ENCODE assay signal across 11 cellular contexts in the genomic region with DNA sequence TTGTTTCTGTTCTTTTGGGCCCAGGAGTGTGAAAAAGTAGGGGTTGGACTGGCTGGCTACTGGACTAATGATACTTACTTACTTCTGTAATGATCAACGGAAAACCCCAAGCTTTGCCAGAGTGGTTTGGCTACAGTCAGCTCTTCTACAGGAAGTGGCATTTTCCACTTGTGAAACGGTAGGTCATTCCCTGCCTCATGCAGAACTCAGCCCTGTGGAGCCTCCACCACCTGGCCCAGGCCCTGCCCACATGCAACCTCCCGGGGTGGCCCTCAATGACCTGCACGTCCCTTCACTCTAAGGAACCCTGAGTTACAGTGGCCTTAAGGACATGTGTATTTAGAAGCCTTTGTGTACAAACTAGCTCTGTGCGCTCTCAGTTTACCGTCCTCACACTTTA.
DNase-seq lines count a peak whose midpoint lies in the region; ATAC-seq and TF ChIP-seq lines count a peak whose summit lies in the region.
"Had no signal": no experiment of that assay in that cellular context is flagged by ENCODE, and none has a peak within 500 bp of the region (broad histone marks: within the 10 kb centered on the region; RNA-seq: fewer than 3 reads in every experiment).

No MANE protein-coding gene starts in this region.

- H4K5ac ChIP-seq in H9 (ENCODE audit: insufficient read length, low read depth, low read length) = no peak overlapping the region

- H3K14ac ChIP-seq in H9 (ENCODE audit: insufficient read depth, low read length) = no peak overlapping the region

- H3K23ac ChIP-seq in H9 (ENCODE audit: insufficient read length, low read depth, low read length) = no peak overlapping the region

- H3K4me2 ChIP-seq in H9 (ENCODE audit: insufficient read depth, insufficient read length, low read length) = no peak overlapping the region

- H3K27ac Mint-ChIP-seq in CD14-positive monocyte (peak overlapping the region; percentile 27 to 82 (median 70)), H9 (peak overlapping the region in 1 of 3 experiments; percentile 46; a peak in 1 of 7 replicates)
- H3K27ac Mint-ChIP-seq in naive thymus-derived CD4-positive, alpha-beta T cell = peak overlapping the region in 6 of 9 donors; percentile 4 to 59 (median 34)

- H3K79me1 ChIP-seq in H9 (ENCODE audit: insufficient read depth, low read depth, low read length, poor library complexity, severe bottlenecking) = no peaks in the 10 kb centered on the region

- no peaks in the 10 kb centered on the region for H4K20me1 ChIP-seq in H9 (ENCODE audit: control insufficient read depth, insufficient read depth, insufficient read length)

- no peak overlapping the region for H3K56ac ChIP-seq in H9 (ENCODE audit: insufficient read length, low read depth, low read length)

- H3K4me1 Mint-ChIP-seq in CD14-positive monocyte = peaks cover 13% of the 10 kb centered on the region
- H3K4me1 Mint-ChIP-seq in H9 = peaks cover 0 to 14% of the 10 kb centered on the region in 2 experiments; a peak in 2 of 4 replicates
- H3K4me1 Mint-ChIP-seq in naive thymus-derived CD4-positive, alpha-beta T cell = peaks cover 11 to 33% (median 18%) of the 10 kb centered on the region in 7 donors

- no peak overlapping the region for H4K91ac ChIP-seq in H9 (ENCODE audit: insufficient read length, low read depth, low read length)

- POLR2A ChIA-PET in naive thymus-derived CD4-positive, alpha-beta T cell (lab: Charles Lee) = no interaction called here

- H3K36me3 Mint-ChIP-seq in CD14-positive monocyte = peaks cover 83 to 90% of the 10 kb centered on the region in 2 donors
- peaks cover 76 to 98% (median 91%) of the 10 kb centered on the region in 3 experiments for H3K36me3 Mint-ChIP-seq in H9 (ENCODE audit: insufficient read depth in 1 of 3, low read depth in 3 of 3)
- peaks cover 33 to 86% (median 61%) of the 10 kb centered on the region in 5 donors for H3K36me3 Mint-ChIP-seq in naive thymus-derived CD4-positive, alpha-beta T cell

- H3K18ac ChIP-seq in H9 (ENCODE audit: insufficient read length, low read depth, low read length) = no peak overlapping the region

- intact Hi-C loops in CD14-positive monocyte (cut with micrococcal nuclease) = no loop called here
- intact Hi-C loops in naive thymus-derived CD4-positive, alpha-beta T cell (cut with micrococcal nuclease) = no loop called here

- H2BK20ac ChIP-seq in H9 (ENCODE audit: low read depth, low read length, poor library complexity, severe bottlenecking) = no peak overlapping the region

- ATAC-seq in naive thymus-derived CD4-positive, alpha-beta T cell = peak; percentile 36
- no peak for ATAC-seq in HG03135 (IDR thresholded peaks at IDR 0.05; ENCODE audit: unreplicated experiment)

- H3K4me1 ChIP-seq in H9 (ENCODE audit: insufficient read depth, low read length) = no peaks in the 10 kb centered on the region
- H3K4me1 ChIP-seq in naive thymus-derived CD4-positive, alpha-beta T cell (ENCODE audit: control insufficient read depth in 2 of 2, insufficient read depth in 2 of 2, low read length in 2 of 2) = no peaks in the 10 kb centered on the region
- no peaks in the 10 kb centered on the region for H3K4me1 ChIP-seq in Peyer's patch
- H3K4me1 ChIP-seq: tibial artery had no signal

- H2AFZ ChIP-seq in H9 (ENCODE audit: low read length) = no peak overlapping the region

- H3K4me3 Mint-ChIP-seq in CD14-positive monocyte = no peak overlapping the region
- H3K4me3 Mint-ChIP-seq in H9 = no peak overlapping the region
- no peak overlapping the region for H3K4me3 Mint-ChIP-seq in naive thymus-derived CD4-positive, alpha-beta T cell

- H3K9me3 Mint-ChIP-seq in CD14-positive monocyte (peaks cover 0 to 4% (median 2%) of the 10 kb centered on the region in 7 donors), H9 (peaks cover 10 to 38% of the 10 kb centered on the region in 2 experiments)
- peaks cover 0 to 11% (median 2%) of the 10 kb centered on the region in 11 donors for H3K9me3 Mint-ChIP-seq in naive thymus-derived CD4-positive, alpha-beta T cell

- no CpG with 5 or more reads among the region's 6 CpGs for WGBS in H9 (ENCODE audit: extremely low coverage, insufficient read length, low lambda C conversion rate)

- in situ Hi-C loops in astrocyte of the spinal cord (cut with HindIII; ENCODE audit: low sequenced_read_pairs) = no loop called here

- TF ChIP-seq POLR2A in Peyer's patch (IDR thresholded peaks at IDR 0.05) = no peak

- H3K9ac ChIP-seq in H9 (ENCODE audit: extremely low read depth, insufficient read length, low read length) = no peak overlapping the region

- CTCF ChIA-PET in naive thymus-derived CD4-positive, alpha-beta T cell (lab: Charles Lee) = no interaction called here

- TF ChIP-seq CTCF in CD14-positive monocyte (IDR thresholded peaks at IDR 0.05) = no peak
- no peak for TF ChIP-seq CTCF in H9 (conservative IDR thresholded peaks at IDR 0.05)
- TF ChIP-seq CTCF in astrocyte of the spinal cord (IDR thresholded peaks at IDR 0.05; ENCODE audit: low read depth, low read length) = no peak
- TF ChIP-seq CTCF in Peyer's patch (IDR thresholded peaks at IDR 0.05) = no peak

- H3K27me3 Mint-ChIP-seq in CD14-positive monocyte (ENCODE audit: low read depth in 3 of 3) = peaks cover 0 to 2% (median 2%) of the 10 kb centered on the region in 3 donors
- peaks cover 15% of the 10 kb centered on the region for H3K27me3 Mint-ChIP-seq in H9 (ENCODE audit: low read depth)
- no peaks in the 10 kb centered on the region for H3K27me3 Mint-ChIP-seq in naive thymus-derived CD4-positive, alpha-beta T cell

- no peaks in the 10 kb centered on the region for H3K79me2 ChIP-seq in H9 (ENCODE audit: insufficient read depth, low read length)

- H2BK12ac ChIP-seq in H9 (ENCODE audit: insufficient read length, low read depth, low read length) = no peak overlapping the region

- no peak for DNase-seq in CD14-positive monocyte (ENCODE audit: low spot score)
- DNase-seq in H9 = peak; percentile 51
- DNase-seq in astrocyte of the spinal cord (ENCODE audit: low read depth, low spot score) = peak; percentile 39
- DNase-seq in naive thymus-derived CD4-positive, alpha-beta T cell = no peak
- DNase-seq in NCI-H446 treated with DMSO at 0.1 percent for 48 hours (lab: John Stamatoyannopoulos, UW) = no peak
- no peak for DNase-seq in UCSD-AML1 (lab: John Stamatoyannopoulos, UW; ENCODE audit: unreplicated experiment)
- DNase-seq in Peyer's patch = no peak
- DNase-seq: NCI-H69; stimulated activated CD4-positive, alpha-beta T cell treated with anti-CD3 and anti-CD28 coated beads, Interleukin-4, amount 100 ng/mL, for 1 hour had no signal

- no peak overlapping the region for H2AK5ac ChIP-seq in H9 (ENCODE audit: insufficient read length, low read length)

- H3K27me3 ChIP-seq in H9 (ENCODE audit: insufficient read depth, low read length) (no peaks in the 10 kb centered on the region), Peyer's patch (no peaks in the 10 kb centered on the region)
- H3K27me3 ChIP-seq in naive thymus-derived CD4-positive, alpha-beta T cell (ENCODE audit: control insufficient read depth in 2 of 2, insufficient read depth in 2 of 2, low read length in 2 of 2) = no peaks in the 10 kb centered on the region
- H3K27me3 ChIP-seq: tibial artery had no signal

- no peak overlapping the region for H4K8ac ChIP-seq in H9 (replicated peaks; ENCODE audit: insufficient read length, low read depth, low read length)

- H3K36me3 ChIP-seq in naive thymus-derived CD4-positive, alpha-beta T cell (ENCODE audit: control insufficient read depth in 2 of 3, insufficient read depth in 3 of 3, low read length in 3 of 3) = peaks cover 0 to 76% (median 4%) of the 10 kb centered on the region in 3 experiments
- H3K36me3 ChIP-seq in Peyer's patch = peaks cover 0 to 61% (median 0%) of the 10 kb centered on the region in 3 donors

- no peak overlapping the region for H3T11ph ChIP-seq in H9 (ENCODE audit: low read length)

- no peak overlapping the region for H3K4ac ChIP-seq in H9 (ENCODE audit: low read depth, low read length)

- H3K4me3 ChIP-seq in astrocyte of the spinal cord (ENCODE audit: low read depth, low read length) (no peak overlapping the region), Peyer's patch (no peak overlapping the region)
- H3K4me3 ChIP-seq in naive thymus-derived CD4-positive, alpha-beta T cell (ENCODE audit: low read length) = no peak overlapping the region
- H3K4me3 ChIP-seq: tibial artery had no signal

- H2BK120ac ChIP-seq in H9 (ENCODE audit: low read depth, low read length, poor library complexity, severe bottlenecking) = no peak overlapping the region

- no peak overlapping the region for H3K27ac ChIP-seq in H9 (ENCODE audit: insufficient read length, low read depth, low read length)
- no peak overlapping the region for H3K27ac ChIP-seq in naive thymus-derived CD4-positive, alpha-beta T cell (ENCODE audit: low read depth, low read length)
- H3K27ac ChIP-seq in Peyer's patch = peak overlapping the region in 2 of 4 donors; percentile 21 to 30

- H2BK5ac ChIP-seq in H9 (ENCODE audit: insufficient read length, low read length) = no peak overlapping the region

- peaks cover 8% of the 10 kb centered on the region for H3K9me3 ChIP-seq in H9 (ENCODE audit: control insufficient read depth, low read depth, low read length)
- H3K9me3 ChIP-seq in naive thymus-derived CD4-positive, alpha-beta T cell (ENCODE audit: control insufficient read depth in 2 of 3, low read length in 3 of 3) = no peaks in the 10 kb centered on the region
- no peaks in the 10 kb centered on the region for H3K9me3 ChIP-seq in Peyer's patch
- H3K9me3 ChIP-seq: tibial artery had no signal

- no peak overlapping the region for H2BK15ac ChIP-seq in H9 (ENCODE audit: low read depth, low read length)

- no peaks in the 10 kb centered on the region for H3K23me2 ChIP-seq in H9 (ENCODE audit: insufficient read length, low read depth, low read length, poor library complexity, severe bottlenecking)

Comparison
In these comparisons a context has a peak if more than half of its experiments do, and no peak if none do; other contexts are left out.
1. DNase-seq: peak in H9 (single experiment) and astrocyte of the spinal cord (single experiment); none in CD14-positive monocyte (single experiment), naive thymus-derived CD4-positive, alpha-beta T cell (0 of 9), NCI-H446 treated with DMSO at 0.1 percent for 48 hours (single experiment), UCSD-AML1 (single experiment) and Peyer's patch (0 of 3).